ENCODE assay signal across 10 cellular contexts in genomic region chr2:171469176-171469575, GRCh38.
"Had no signal": no experiment of that assay in that cellular context is flagged by ENCODE, and none has a peak within 500 bp of the region (broad histone marks: within the 10 kb centered on the region; RNA-seq: fewer than 3 reads in every experiment).

No MANE protein-coding gene starts in this region.

- H3K9ac ChIP-seq: neural progenitor cell had no signal

- DNase-seq: amniotic stem cell; effector CD8-positive, alpha-beta T cell; kidney; midbrain; pancreas; tibial artery; uterus had no signal

- H3K4me3 Mint-ChIP-seq: activated naive CD4-positive, alpha-beta T cell treated with anti-CD3 and anti-CD28 coated beads, Interleukin-2, amount 50 U/mL, for 24 hours; neural progenitor cell had no signal

- H3K9me3 ChIP-seq: pancreas, tibial artery, uterus had no signal

- H3K4me2 ChIP-seq: neural progenitor cell had no signal

- H3K4me3 ChIP-seq: neural progenitor cell, pancreas, tibial artery, uterus had no signal

- H3K4me1 ChIP-seq: neural progenitor cell, pancreas, tibial artery, uterus had no signal

- H3K27ac Mint-ChIP-seq: activated naive CD4-positive, alpha-beta T cell treated with anti-CD3 and anti-CD28 coated beads, Interleukin-2, amount 50 U/mL, for 24 hours; neural progenitor cell had no signal

- H3K27me3 Mint-ChIP-seq: activated naive CD4-positive, alpha-beta T cell treated with anti-CD3 and anti-CD28 coated beads, Interleukin-2, amount 50 U/mL, for 24 hours had no signal

- H3K27me3 ChIP-seq: neural progenitor cell, pancreas, tibial artery, uterus had no signal

- H3K9me3 Mint-ChIP-seq: activated naive CD4-positive, alpha-beta T cell treated with anti-CD3 and anti-CD28 coated beads, Interleukin-2, amount 50 U/mL, for 24 hours; neural progenitor cell had no signal

- ATAC-seq: activated CD4-positive, CD25-positive, alpha-beta regulatory T cell treated with anti-CD3 and anti-CD28 coated beads, Interleukin-2, amount 50 U/mL, for 24 hours; pancreas had no signal

- H3K4me1 Mint-ChIP-seq: activated naive CD4-positive, alpha-beta T cell treated with anti-CD3 and anti-CD28 coated beads, Interleukin-2, amount 50 U/mL, for 24 hours; neural progenitor cell had no signal

- H2AFZ ChIP-seq: neural progenitor cell had no signal

- H3K27ac ChIP-seq: neural progenitor cell, pancreas, tibial artery, uterus had no signal

- H3K36me3 ChIP-seq: neural progenitor cell, uterus had no signal
